In genomic region chr19:52492991-52493470, GRCh38 we compare ENCODE assay signal across 12 cellular contexts. TPM values are rescaled to one million over a fixed set of nuclear protein-coding genes. Genes with fewer than 3 reads are reported as not detected.
A peak's percentile ranks its signal among the peaks of the same experiment; 100 is the strongest.
DNase-seq lines count a peak whose midpoint lies in the region; ATAC-seq and TF ChIP-seq lines count a peak whose summit lies in the region.
"Had no signal": no experiment of that assay in that cellular context is flagged by ENCODE, and none has a peak within 500 bp of the region (broad histone marks: within the 10 kb centered on the region; RNA-seq: fewer than 3 reads in every experiment).

No MANE protein-coding gene starts in this region.

- peaks cover 4% of the 10 kb centered on the region for H3K4me1 Mint-ChIP-seq in neural crest cell
- H3K4me1 Mint-ChIP-seq: activated naive CD4-positive, alpha-beta T cell treated with anti-CD3 and anti-CD28 coated beads, Interleukin-2, amount 50 U/mL, for 24 hours; stimulated activated naive CD8-positive, alpha-beta T cell treated with anti-CD3 and anti-CD28 coated beads, Interleukin-15, amount 100 ng/mL, for 72 hours had no signal

- peaks cover 0 to 44% (median 0%) of the 10 kb centered on the region in 9 donors for H3K36me3 ChIP-seq in heart right ventricle

- H3K27ac ChIP-seq in heart right ventricle, result no peak overlapping the region
- H3K27ac ChIP-seq: VCaP had no signal

- peaks cover 3% of the 10 kb centered on the region for H3K9me3 Mint-ChIP-seq in neural crest cell
- H3K9me3 Mint-ChIP-seq: activated naive CD4-positive, alpha-beta T cell treated with anti-CD3 and anti-CD28 coated beads, Interleukin-2, amount 50 U/mL, for 24 hours had no signal

- H3K27ac Mint-ChIP-seq in neural crest cell (ENCODE audit: unreplicated experiment), result peak overlapping the region; percentile 67
- H3K27ac Mint-ChIP-seq: activated naive CD4-positive, alpha-beta T cell treated with anti-CD3 and anti-CD28 coated beads, Interleukin-2, amount 50 U/mL, for 24 hours; stimulated activated naive CD8-positive, alpha-beta T cell treated with anti-CD3 and anti-CD28 coated beads, Interleukin-15, amount 100 ng/mL, for 72 hours had no signal

- H3K4me3 ChIP-seq in heart right ventricle, result peak overlapping the region in 3 of 10 donors; percentile 5 to 26 (median 25)

- no peaks in the 10 kb centered on the region for H3K27me3 ChIP-seq in heart right ventricle

- H3K27me3 Mint-ChIP-seq in neural crest cell (ENCODE audit: low read depth), result peaks cover 37% of the 10 kb centered on the region
- H3K27me3 Mint-ChIP-seq: stimulated activated naive CD8-positive, alpha-beta T cell treated with anti-CD3 and anti-CD28 coated beads, Interleukin-15, amount 100 ng/mL, for 72 hours had no signal

- intact Hi-C loops in heart right ventricle (cut with DNase I) (no loop called here), left colon (cut with DNase I, micrococcal nuclease) (no loop called here)

- peaks cover 6% of the 10 kb centered on the region for H3K36me3 Mint-ChIP-seq in neural crest cell (ENCODE audit: low read depth)

- peak overlapping the region; percentile 83 for H3K4me3 Mint-ChIP-seq in neural crest cell
- H3K4me3 Mint-ChIP-seq: activated naive CD4-positive, alpha-beta T cell treated with anti-CD3 and anti-CD28 coated beads, Interleukin-2, amount 50 U/mL, for 24 hours had no signal

- in situ Hi-C loops in G401 (cut with HindIII; ENCODE audit: low sequenced_read_pairs), result no loop called here

- WGBS in heart right ventricle, 2 donors, result 11 to 16% methylated on average over 28 of the region's 28 CpGs

- TF ChIP-seq CTCF in heart right ventricle (IDR thresholded peaks at IDR 0.05) (peak in 5 of 9 donors; percentile 10 to 38 (median 21)), neural crest cell (conservative IDR thresholded peaks at IDR 0.05) (peak; percentile 42)

- no peaks in the 10 kb centered on the region for H3K4me1 ChIP-seq in heart right ventricle

- DNase-seq in DMS114 treated with DMSO at 0.1 percent for 48 hours (lab: John Stamatoyannopoulos, UW; ENCODE audit: unreplicated experiment), result peak; percentile 58
- DNase-seq in NCI-H526 (lab: John Stamatoyannopoulos, UW), result peak; percentile 22 to 70
- peak in 1 of 2 donors; percentile 13 for DNase-seq in heart right ventricle
- DNase-seq in neural crest cell (ENCODE audit: low read depth, low spot score), result peak; percentile 14
- no peak for DNase-seq in left colon
- DNase-seq in G401 (ENCODE audit: low spot score), result no peak
- DNase-seq: COR-L47 had no signal

- peaks cover 0 to 100% (median 60%) of the 10 kb centered on the region in 11 donors for H3K9me3 ChIP-seq in heart right ventricle

- ATAC-seq in heart right ventricle, result peak in 7 of 8 donors; percentile 25 to 86 (median 64)
- no peak for ATAC-seq in activated CD4-positive, CD25-positive, alpha-beta regulatory T cell treated with anti-CD3 and anti-CD28 coated beads, Interleukin-2, amount 50 U/mL, for 24 hours
- no peak for ATAC-seq in left colon
- ATAC-seq in GM21786 (IDR thresholded peaks at IDR 0.05; ENCODE audit: unreplicated experiment), result no peak
- ATAC-seq: stimulated activated naive CD8-positive, alpha-beta T cell treated with anti-CD3 and anti-CD28 coated beads, Interleukin-15, amount 100 ng/mL, for 72 hours had no signal

RNA-seq across cellular contexts. Expression of gene ZNF808, which starts 34.4 kb away (rescaled TPM):
- total RNA-seq in heart right ventricle, result 10 to 100 TPM; 18.0 to 44.0 (median 32.9) TPM
- 1 to 10 TPM; 1.8 to 8.6 TPM for polyA plus RNA-seq in heart right ventricle
- 23.4 and 25.9 TPM in 2 replicates for total RNA-seq in neural crest cell
- 10 to 100 TPM; 34.9 to 35.7 TPM for total RNA-seq in left colon
- 4.2 and 4.5 TPM in 2 replicates for total RNA-seq in G401 (2014; rRNA removed; shearing (Covaris generic))

RNA-seq across cellular contexts. Expression of gene ZNF578, which starts 39.7 kb away (rescaled TPM):
- total RNA-seq in heart right ventricle (1 to 10 TPM; 1.3 to 3.5 (median 2.0) TPM), neural crest cell (0.65 and 0.86 TPM in 2 replicates), left colon (under 1 TPM in 1 of 2 donors, not detected in 1; 0.42 TPM)
- 1 to 10 TPM in 1 of 2 donors, under 1 TPM in 1; 0.58 to 1.8 TPM for polyA plus RNA-seq in heart right ventricle
- total RNA-seq in G401 (2014; rRNA removed; shearing (Covaris generic)), result not detected in 2 replicates

Comparison
In these comparisons a context has a peak if more than half of its experiments do, and no peak if none do; other contexts are left out.
1. DNase-seq: peak in DMS114 treated with DMSO at 0.1 percent for 48 hours (single experiment), NCI-H526 (2 of 2) and neural crest cell (single experiment); none in left colon (0 of 2) and G401 (single experiment).
2. ATAC-seq: peak in heart right ventricle (7 of 8); none in activated CD4-positive, CD25-positive, alpha-beta regulatory T cell treated with anti-CD3 and anti-CD28 coated beads, Interleukin-2, amount 50 U/mL, for 24 hours (0 of 2), left colon (single experiment) and GM21786 (single experiment).